ENCODE assay signal across 10 cellular contexts in the genomic region with DNA sequence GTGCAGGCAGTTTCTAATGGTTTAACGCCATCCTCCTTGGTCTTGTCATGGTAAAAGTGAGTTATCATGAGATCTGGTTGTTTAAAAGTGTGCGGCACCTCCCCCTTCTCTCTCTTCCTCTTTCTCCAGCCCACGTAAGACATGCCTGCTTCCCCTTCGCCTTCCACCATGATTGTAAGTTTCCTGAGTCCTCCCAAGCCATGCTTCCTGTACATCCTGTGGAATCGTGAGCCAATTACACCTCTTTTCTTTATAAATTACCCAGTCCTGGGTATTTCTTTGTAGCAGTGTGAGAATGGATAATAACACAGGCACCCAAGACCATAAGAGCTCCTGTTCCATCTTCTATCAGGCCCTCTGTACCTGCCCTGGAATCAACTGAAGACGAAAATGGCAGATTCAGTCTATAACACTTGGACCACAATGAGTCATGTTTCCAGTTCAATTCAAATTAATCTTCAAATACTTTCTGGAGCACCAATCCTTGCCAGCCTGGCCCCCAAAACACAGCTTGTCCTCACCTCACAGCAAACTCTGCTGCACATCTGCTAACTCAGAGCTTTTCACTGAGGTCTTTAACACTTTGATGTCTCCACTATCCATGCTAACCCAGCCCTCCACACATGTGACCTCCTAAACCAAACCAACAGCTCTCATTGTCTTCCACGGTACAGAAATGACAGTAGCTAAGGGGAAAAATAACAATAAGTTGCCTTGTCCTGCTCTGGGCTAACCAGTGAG.
DNase-seq lines count a peak whose midpoint lies in the region; ATAC-seq, FAIRE-seq and TF ChIP-seq lines count a peak whose summit lies in the region.
"Had no signal": no experiment of that assay in that cellular context is flagged by ENCODE, and none has a peak within 500 bp of the region (broad histone marks: within the 10 kb centered on the region; RNA-seq: fewer than 3 reads in every experiment).

No MANE protein-coding gene starts in this region.

- peak overlapping the region in 1 of 2 donors; percentile 10 for H3K4me3 Mint-ChIP-seq in CD14-positive monocyte
- no peak overlapping the region for H3K4me3 Mint-ChIP-seq in activated CD8-positive, alpha-beta T cell treated with anti-CD3 and anti-CD28 coated beads for 36 hours

- H3K9me3 Mint-ChIP-seq in CD14-positive monocyte: peaks cover 0 to 5% (median 0%) of the 10 kb centered on the region in 7 donors
- peaks cover 1% of the 10 kb centered on the region for H3K9me3 Mint-ChIP-seq in activated CD8-positive, alpha-beta T cell treated with anti-CD3 and anti-CD28 coated beads for 36 hours

- TF ChIP-seq CTCF in CD14-positive monocyte (IDR thresholded peaks at IDR 0.05): no peak
- no peak for TF ChIP-seq CTCF in activated CD8-positive, alpha-beta T cell treated with anti-CD3 and anti-CD28 coated beads for 36 hours (IDR thresholded peaks at IDR 0.05)
- no peak for TF ChIP-seq CTCF in spleen (IDR thresholded peaks at IDR 0.05 in 8 of 11, conservative IDR thresholded peaks at IDR 0.05 in 3 of 11)
- TF ChIP-seq CTCF in right lobe of liver (IDR thresholded peaks at IDR 0.05): no peak

- H3K9me3 ChIP-seq in spleen (no peaks in the 10 kb centered on the region), right lobe of liver (no peaks in the 10 kb centered on the region)

- peaks cover 15 to 31% of the 10 kb centered on the region in 2 donors for H3K36me3 Mint-ChIP-seq in CD14-positive monocyte
- peaks cover 40% of the 10 kb centered on the region for H3K36me3 Mint-ChIP-seq in activated CD8-positive, alpha-beta T cell treated with anti-CD3 and anti-CD28 coated beads for 36 hours (ENCODE audit: low read depth)

- no peaks in the 10 kb centered on the region for H3K27me3 ChIP-seq in spleen (replicated peaks in 1 of 7)
- no peaks in the 10 kb centered on the region for H3K27me3 ChIP-seq in right lobe of liver

- peaks cover 18% of the 10 kb centered on the region for H3K4me1 Mint-ChIP-seq in CD14-positive monocyte
- peaks cover 49% of the 10 kb centered on the region for H3K4me1 Mint-ChIP-seq in activated CD8-positive, alpha-beta T cell treated with anti-CD3 and anti-CD28 coated beads for 36 hours (ENCODE audit: low read depth)

- POLR2A ChIA-PET in activated CD8-positive, alpha-beta T cell treated with anti-CD3 and anti-CD28 coated beads for 36 hours (lab: Charles Lee): interaction anchor here (1.1 kb wide), 1 partner anchor 59 kb away, joined by 4 read pairs; no protein-coding TSS in a partner anchor

- no peak overlapping the region for H3K4me3 ChIP-seq in spleen
- no peak overlapping the region for H3K4me3 ChIP-seq in right lobe of liver

- WGBS in spleen, 5 donors: 34 to 43% (median 41%) methylated on average over 7 of the region's 7 CpGs
- 37% methylated on average over 6 of the region's 7 CpGs for WGBS in right lobe of liver (ENCODE audit: insufficient coverage, low coverage, low lambda C conversion rate, missing lambda C conversion rate)

- TF ChIP-seq POLR2A in spleen (IDR thresholded peaks at IDR 0.05) (no peak), H54 (IDR thresholded peaks at IDR 0.05; ENCODE audit: low read depth, low read length) (no peak), right lobe of liver (IDR thresholded peaks at IDR 0.05) (no peak)

- H3K27ac ChIP-seq in spleen: no peak overlapping the region
- no peak overlapping the region for H3K27ac ChIP-seq in right lobe of liver

- no peak for FAIRE-seq in H54 (lab: Jason Lieb, UNC)

- intact Hi-C loops in CD14-positive monocyte (cut with micrococcal nuclease): no loop called here
- intact Hi-C loops in activated CD8-positive, alpha-beta T cell treated with anti-CD3 and anti-CD28 coated beads for 36 hours (cut with micrococcal nuclease): no loop called here
- intact Hi-C loops in spleen (cut with DNase I; ENCODE audit: low total_unique reads): no loop called here
- intact Hi-C loops in right lobe of liver (cut with DNase I): no loop called here

- peaks cover 0 to 50% (median 9%) of the 10 kb centered on the region in 6 donors for H3K4me1 ChIP-seq in spleen
- no peaks in the 10 kb centered on the region for H3K4me1 ChIP-seq in right lobe of liver

- ATAC-seq in GM19023 (IDR thresholded peaks at IDR 0.05; ENCODE audit: unreplicated experiment) (peak; percentile 77), HG03045 (IDR thresholded peaks at IDR 0.05; ENCODE audit: unreplicated experiment) (peak; percentile 68), right lobe of liver (no peak)
- ATAC-seq in activated CD8-positive, alpha-beta T cell treated with anti-CD3 and anti-CD28 coated beads for 36 hours: peak; percentile 79

- H3K27me3 Mint-ChIP-seq in CD14-positive monocyte (ENCODE audit: low read depth in 3 of 3): peaks cover 0 to 3% (median 0%) of the 10 kb centered on the region in 3 donors
- H3K27me3 Mint-ChIP-seq in activated CD8-positive, alpha-beta T cell treated with anti-CD3 and anti-CD28 coated beads for 36 hours: no peaks in the 10 kb centered on the region

- CTCF ChIA-PET in activated CD8-positive, alpha-beta T cell treated with anti-CD3 and anti-CD28 coated beads for 36 hours (lab: Charles Lee): no interaction called here

- H3K36me3 ChIP-seq in spleen (peaks cover 0 to 20% (median 0%) of the 10 kb centered on the region in 6 donors), right lobe of liver (no peaks in the 10 kb centered on the region)

- H3K27ac Mint-ChIP-seq in CD14-positive monocyte: peak overlapping the region in 3 of 7 donors; percentile 59 to 74 (median 61)
- H3K27ac Mint-ChIP-seq in activated CD8-positive, alpha-beta T cell treated with anti-CD3 and anti-CD28 coated beads for 36 hours: peak overlapping the region; percentile 84

- DNase-seq in CD14-positive monocyte (ENCODE audit: low spot score) (peak; percentile 59), activated gamma-delta T cell (lab: John Stamatoyannopoulos, UW) (no peak), spleen (no peak), H54 (ENCODE audit: insufficient read length, low spot score) (no peak), right lobe of liver (no peak)
- peak; percentile 60 for DNase-seq in activated CD8-positive, alpha-beta T cell treated with anti-CD3 and anti-CD28 coated beads for 36 hours
- DNase-seq: activated CD4-positive, alpha-beta T cell treated with anti-CD3 and anti-CD28 coated beads for 1 hour; DMS79 treated with DMSO at 0.1 percent for 48 hours had no signal

Comparison
In these comparisons a context has a peak if more than half of its experiments do, and no peak if none do; other contexts are left out.
1. DNase-seq: peak in CD14-positive monocyte (single experiment) and activated CD8-positive, alpha-beta T cell treated with anti-CD3 and anti-CD28 coated beads for 36 hours (single experiment); none in activated gamma-delta T cell (single experiment), spleen (single experiment), H54 (single experiment) and right lobe of liver (0 of 3).
2. ATAC-seq: peak in GM19023 (single experiment), HG03045 (single experiment) and activated CD8-positive, alpha-beta T cell treated with anti-CD3 and anti-CD28 coated beads for 36 hours (single experiment); none in right lobe of liver (0 of 4).